In the genomic region with DNA sequence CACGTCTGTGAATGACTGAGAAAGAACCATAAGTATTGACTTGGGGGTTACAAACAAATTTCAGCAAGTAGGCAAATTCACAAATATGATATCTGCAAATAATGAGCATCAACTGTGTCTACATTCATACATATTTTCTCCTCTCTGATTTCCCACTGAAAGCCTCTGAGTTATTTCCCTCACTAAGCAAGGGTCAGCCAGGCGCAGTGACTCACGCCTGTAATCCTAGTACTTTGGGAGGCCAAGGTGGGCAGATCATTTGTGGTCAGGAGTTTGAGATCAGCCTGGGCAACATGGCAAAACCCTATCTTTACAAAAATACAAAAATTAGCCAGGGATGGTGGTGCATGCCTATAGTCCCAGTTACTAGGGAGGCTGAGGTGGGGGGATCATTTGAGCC, we compare ENCODE assay signal across 21 cellular contexts.
A peak's percentile ranks its signal among the peaks of the same experiment; 100 is the strongest.
DNase-seq lines count a peak whose midpoint lies in the region; TF ChIP-seq lines count a peak whose summit lies in the region.
"Had no signal": no experiment of that assay in that cellular context is flagged by ENCODE, and none has a peak within 500 bp of the region (broad histone marks: within the 10 kb centered on the region; RNA-seq: fewer than 3 reads in every experiment).

No MANE protein-coding gene starts in this region.

- H3K4me1 ChIP-seq in GM23248 (ENCODE audit: insufficient read depth) = no peaks in the 10 kb centered on the region
- H3K4me1 ChIP-seq: HAP-1 had no signal

- H3F3A ChIP-seq in GM23248 (ENCODE audit: insufficient read depth) = no peaks in the 10 kb centered on the region

- H2AFZ ChIP-seq in GM23248 = no peak overlapping the region

- no peaks in the 10 kb centered on the region for H4K20me1 ChIP-seq in GM23248 (ENCODE audit: insufficient read depth)

- H3K36me3 ChIP-seq in GM23248 (ENCODE audit: low read depth) = no peaks in the 10 kb centered on the region
- H3K36me3 ChIP-seq: HAP-1 had no signal

- WGBS in GM23248 (ENCODE audit: low coverage in 1 of 2, low lambda C conversion rate in 2 of 2, missing lambda C conversion rate in 2 of 2), 2 experiments = 86 to 93% methylated on average over 3 of the region's 3 CpGs

- H3K9ac ChIP-seq in GM23248 = no peak overlapping the region

- H3K79me2 ChIP-seq in GM23248 (ENCODE audit: insufficient read depth) = no peaks in the 10 kb centered on the region

- no peak overlapping the region for H3K4me2 ChIP-seq in GM23248 (ENCODE audit: unreplicated experiment)

- DNase-seq in HT1080 (ENCODE audit: low read depth) (peak; percentile 73), NCI-H526 (lab: John Stamatoyannopoulos, UW) (peak; percentile 83 to 88), astrocyte of the hippocampus (ENCODE audit: low read depth, low spot score) (peak; percentile 34), retinal pigment epithelial cell (ENCODE audit: low read depth) (peak; percentile 44), GM23248 (no peak), AG08396 (ENCODE audit: low spot score) (no peak), NCI-H345 treated with DMSO at 0.1 percent for 48 hours (lab: John Stamatoyannopoulos, UW; ENCODE audit: unreplicated experiment) (no peak)
- DNase-seq: COR-L47, DMS 273 treated with DMSO at 0.1 percent for 48 hours, DND-41, GDM1, KG1, NCI-H1048, NCI-H1436, NCI-H2029 treated with DMSO at 0.1 percent for 48 hours, NCI-H2171, NCI-H510A, RPMI8226, SHP77 treated with DMSO at 0.1 percent for 48 hours, T-helper 1 cell had no signal

- H3K9me2 ChIP-seq in GM23248 (ENCODE audit: insufficient read depth) = no peaks in the 10 kb centered on the region

- H3K4me3 ChIP-seq in retinal pigment epithelial cell (ENCODE audit: low read length) (no peak overlapping the region), GM23248 (no peak overlapping the region)
- H3K4me3 ChIP-seq: HAP-1 had no signal

- no peak overlapping the region for H3K27ac ChIP-seq in GM23248

- no peaks in the 10 kb centered on the region for H3K27me3 ChIP-seq in GM23248 (replicated peaks; ENCODE audit: insufficient read depth)

- no peaks in the 10 kb centered on the region for H3K9me3 ChIP-seq in GM23248 (ENCODE audit: low read depth)
- H3K9me3 ChIP-seq: HAP-1 had no signal

- in situ Hi-C loops in GM23248 (cut with MboI) = no loop called here

- no peak for TF ChIP-seq CTCF in retinal pigment epithelial cell (conservative IDR thresholded peaks at IDR 0.05; ENCODE audit: low read depth, low read length)

Comparison
In these comparisons a context has a peak if more than half of its experiments do, and no peak if none do; other contexts are left out.
1. DNase-seq: peak in HT1080 (single experiment), NCI-H526 (2 of 2), astrocyte of the hippocampus (single experiment) and retinal pigment epithelial cell (single experiment); none in GM23248 (single experiment), AG08396 (single experiment) and NCI-H345 treated with DMSO at 0.1 percent for 48 hours (single experiment).